In the genomic region with DNA sequence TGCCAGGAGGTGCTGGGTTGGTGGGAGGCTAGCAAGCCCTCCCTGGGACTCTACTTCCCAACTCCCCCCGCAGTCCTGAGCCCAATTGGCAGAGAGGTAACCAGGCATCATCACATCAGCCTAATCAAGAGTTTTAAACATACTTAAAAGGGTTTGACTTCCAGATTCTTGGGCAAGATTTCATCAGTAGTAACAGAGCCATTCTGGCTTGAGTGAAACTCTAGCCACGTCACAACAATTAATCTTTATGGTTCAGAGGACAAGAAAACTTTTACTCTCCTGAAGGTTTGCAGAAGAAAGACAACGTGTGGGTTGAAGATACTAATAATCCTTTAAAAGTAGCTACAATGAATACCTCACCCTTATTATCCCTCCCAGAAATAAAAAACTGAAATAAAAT, we compare ENCODE assay signal across 20 cellular contexts.
"Had no signal": no experiment of that assay in that cellular context is flagged by ENCODE, and none has a peak within 500 bp of the region (broad histone marks: within the 10 kb centered on the region; RNA-seq: fewer than 3 reads in every experiment).

No MANE protein-coding gene starts in this region.

- H3K36me3 ChIP-seq: ascending aorta, SJSA1 had no signal

- H3K4me1 Mint-ChIP-seq: activated naive CD4-positive, alpha-beta T cell treated with anti-CD3 and anti-CD28 coated beads, Interleukin-2, amount 50 U/mL, for 24 hours; brain had no signal

- H3K9me3 Mint-ChIP-seq: activated CD8-positive, alpha-beta T cell treated with anti-CD3 and anti-CD28 coated beads for 36 hours; T-helper 1 cell treated with Interleukin-12 subunit alpha and Interleukin-12 subunit beta and Interleukin-4 antibody, amounts not matched to agents 30 μg/mL and 1 μg/mL, for 36 hours had no signal

- H3K27me3 Mint-ChIP-seq: activated CD8-positive, alpha-beta T cell treated with anti-CD3 and anti-CD28 coated beads for 36 hours; activated naive CD4-positive, alpha-beta T cell treated with anti-CD3 and anti-CD28 coated beads, Interleukin-2, amount 50 U/mL, for 24 hours; brain had no signal

- H3K4me3 Mint-ChIP-seq: activated CD8-positive, alpha-beta T cell treated with anti-CD3 and anti-CD28 coated beads for 36 hours; activated naive CD4-positive, alpha-beta T cell treated with anti-CD3 and anti-CD28 coated beads, Interleukin-2, amount 50 U/mL, for 24 hours; brain; T-helper 1 cell treated with Interleukin-12 subunit alpha and Interleukin-12 subunit beta and Interleukin-4 antibody, amounts not matched to agents 30 μg/mL and 1 μg/mL, for 36 hours had no signal

- H3K4me1 ChIP-seq: ascending aorta had no signal

- ATAC-seq: activated CD4-positive, CD25-positive, alpha-beta regulatory T cell treated with anti-CD3 and anti-CD28 coated beads, Interleukin-2, amount 50 U/mL, for 24 hours; activated CD8-positive, alpha-beta T cell treated with anti-CD3 and anti-CD28 coated beads for 36 hours; PC-3 had no signal

- H3K27ac Mint-ChIP-seq: activated CD8-positive, alpha-beta T cell treated with anti-CD3 and anti-CD28 coated beads for 36 hours; activated naive CD4-positive, alpha-beta T cell treated with anti-CD3 and anti-CD28 coated beads, Interleukin-2, amount 50 U/mL, for 24 hours; brain; T-helper 1 cell treated with Interleukin-12 subunit alpha and Interleukin-12 subunit beta and Interleukin-4 antibody, amounts not matched to agents 30 μg/mL and 1 μg/mL, for 36 hours had no signal

- FAIRE-seq: RCC 7860 had no signal

- H3K36me3 Mint-ChIP-seq: activated naive CD4-positive, alpha-beta T cell treated with anti-CD3 and anti-CD28 coated beads, Interleukin-2, amount 50 U/mL, for 24 hours; brain had no signal

- DNase-seq: activated CD4-positive, alpha-beta T cell treated with anti-CD3 and anti-CD28 coated beads for 4 hours; activated CD8-positive, alpha-beta memory T cell treated with anti-CD3 and anti-CD28 coated beads, Interleukin-2, amount 50 U/mL, for 48 hours; activated CD8-positive, alpha-beta T cell treated with anti-CD3 and anti-CD28 coated beads for 36 hours; activated T-cell treated with anti-CD3 and anti-CD28 coated beads, Interleukin-2, amount 50 U/mL, for 1 hour; MM.1S; NCI-H1105; NCI-H1436; NCI-H1694 treated with DMSO at 0.1 percent for 48 hours; NCI-H2081; NCI-H446; NCI-H524; PC-3; SHP77 had no signal

- H3K27me3 ChIP-seq: ascending aorta, SJSA1 had no signal

- H3K27ac ChIP-seq: ascending aorta, SJSA1 had no signal

- H3K9me3 ChIP-seq: ascending aorta, SJSA1 had no signal

- H3K4me3 ChIP-seq: ascending aorta, SJSA1 had no signal
